Comparison of ENCODE assay signal across 1 cellular context in genomic region chr16:1979271-1980025, GRCh38.
TF ChIP-seq lines count a peak whose summit lies in the region.

No MANE protein-coding gene starts in this region.

TF ChIP-seq in K562, 482 proteins besides CTCF, POLR2A, EP300 and RAD21 (continues in another document):
- TF ChIP-seq HMGN3 (IDR thresholded peaks at IDR 0.05; ENCODE audit: borderline replicate concordance, extremely low read depth, insufficient read length, low read depth, low read length) (peak; percentile 21), ZFPM2 (CRISPR knock-in tag; IDR thresholded peaks at IDR 0.05) (no peak), RHOXF2B (CRISPR knock-in tag; conservative IDR thresholded peaks at IDR 0.05) (no peak), ZBTB33 (CRISPR knock-in tag; IDR thresholded peaks at IDR 0.05) (peak; percentile 86), ZNF217 (CRISPR knock-in tag; IDR thresholded peaks at IDR 0.05) (no peak), ZNF408 (CRISPR knock-in tag; IDR thresholded peaks at IDR 0.05; ENCODE audit: low read depth) (no peak), ZNF551 (CRISPR knock-in tag; IDR thresholded peaks at IDR 0.05) (no peak), ADNP (tag; IDR thresholded peaks at IDR 0.05) (no peak), HSF4 (CRISPR knock-in tag; IDR thresholded peaks at IDR 0.05; ENCODE audit: borderline replicate concordance) (no peak), POLR2G (IDR thresholded peaks at IDR 0.05; ENCODE audit: low read depth, low read length) (peak; percentile 2; the same call in 1 of the 2 replicates), ATF7 (IDR thresholded peaks at IDR 0.05) (no peak), KDM1A (IDR thresholded peaks at IDR 0.05) (no peak), RBM22 (IDR thresholded peaks at IDR 0.05; ENCODE audit: low read depth, low read length, poor library complexity, severe bottlenecking) (peak; percentile 21), POLR2AphosphoS2 (IDR thresholded peaks at IDR 0.05; ENCODE audit: low read length) (no peak), ZNF407 (IDR thresholded peaks at IDR 0.05; ENCODE audit: low read depth) (no peak), ZBTB40 (IDR thresholded peaks at IDR 0.05) (no peak), ZBTB40 (CRISPR knock-in tag; IDR thresholded peaks at IDR 0.05) (no peak), UBTF (IDR thresholded peaks at IDR 0.05; ENCODE audit: borderline replicate concordance in 1 of 2, low read depth in 2 of 2, low read length in 2 of 2) (no peak), IRF1 (CRISPR knock-in tag; IDR thresholded peaks at IDR 0.05; ENCODE audit: borderline replicate concordance) (no peak), FIP1L1 (IDR thresholded peaks at IDR 0.05; ENCODE audit: low read depth, low read length, poor library complexity, severe bottlenecking) (peak; percentile 26), ZNF644 (tag; IDR thresholded peaks at IDR 0.05; ENCODE audit: low read depth) (no peak), NFE2 (IDR thresholded peaks at IDR 0.05; ENCODE audit: low read depth) (no peak), XRCC5 (IDR thresholded peaks at IDR 0.05; ENCODE audit: low read depth, low read length) (no peak), RBFOX2 (IDR thresholded peaks at IDR 0.05; ENCODE audit: low read depth, low read length) (peak; percentile 45; the same call in 1 of the 2 replicates), ELF4 (CRISPR knock-in tag; IDR thresholded peaks at IDR 0.05) (no peak), PBX2 (CRISPR knock-in tag; IDR thresholded peaks at IDR 0.05; ENCODE audit: low read depth) (no peak), PBX2 (tag; conservative IDR thresholded peaks at IDR 0.05; ENCODE audit: low read depth) (no peak), ZNF347 (CRISPR knock-in tag; IDR thresholded peaks at IDR 0.05; ENCODE audit: low read depth) (no peak), NBN (IDR thresholded peaks at IDR 0.05; ENCODE audit: low read depth) (no peak), ARID1B (IDR thresholded peaks at IDR 0.05) (no peak), ZNF311 (CRISPR knock-in tag; IDR thresholded peaks at IDR 0.05) (no peak), ZNF75A (CRISPR knock-in tag; IDR thresholded peaks at IDR 0.05) (no peak)
